Comparison of ENCODE assay signal across 14 cellular contexts in the genomic region with DNA sequence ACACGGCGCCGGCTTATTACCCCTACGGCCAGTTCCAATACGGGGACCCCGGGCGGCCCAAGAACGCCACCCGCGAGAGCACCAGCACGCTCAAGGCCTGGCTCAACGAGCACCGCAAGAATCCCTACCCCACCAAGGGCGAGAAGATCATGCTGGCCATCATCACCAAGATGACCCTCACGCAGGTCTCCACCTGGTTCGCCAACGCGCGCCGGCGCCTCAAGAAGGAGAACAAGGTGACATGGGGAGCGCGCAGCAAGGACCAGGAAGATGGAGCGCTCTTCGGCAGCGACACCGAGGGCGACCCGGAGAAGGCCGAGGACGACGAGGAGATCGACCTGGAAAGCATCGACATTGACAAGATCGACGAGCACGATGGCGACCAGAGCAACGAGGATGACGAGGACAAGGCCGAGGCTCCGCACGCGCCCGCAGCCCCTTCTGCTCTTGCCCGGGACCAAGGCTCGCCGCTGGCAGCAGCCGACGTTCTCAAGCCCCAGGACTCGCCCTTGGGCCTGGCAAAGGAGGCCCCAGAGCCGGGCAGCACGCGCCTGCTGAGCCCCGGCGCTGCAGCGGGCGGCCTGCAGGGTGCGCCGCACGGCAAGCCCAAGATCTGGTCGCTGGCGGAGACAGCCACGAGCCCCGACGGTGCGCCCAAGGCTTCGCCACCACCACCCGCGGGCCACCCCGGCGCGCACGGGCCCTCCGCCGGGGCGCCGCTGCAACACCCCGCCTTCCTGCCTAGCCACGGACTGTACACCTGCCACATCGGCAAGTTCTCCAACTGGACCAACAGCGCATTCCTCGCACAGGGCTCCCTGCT. TPM values are rescaled to one million over a fixed set of nuclear protein-coding genes. Genes with fewer than 3 reads are reported as not detected.
DNase-seq lines count a peak whose midpoint lies in the region; ATAC-seq, FAIRE-seq and TF ChIP-seq lines count a peak whose summit lies in the region.
"Had no signal": no experiment of that assay in that cellular context is flagged by ENCODE, and none has a peak within 500 bp of the region (broad histone marks: within the 10 kb centered on the region; RNA-seq: fewer than 3 reads in every experiment).

No MANE protein-coding gene starts in this region.

- TF ChIP-seq POLR2A in K562 (conservative IDR thresholded peaks at IDR 0.05) (no peak), suprapubic skin (IDR thresholded peaks at IDR 0.05) (no peak), HepG2 (IDR thresholded peaks at IDR 0.05; ENCODE audit: insufficient read depth in 1 of 2, low read depth in 2 of 2, low read length in 2 of 2) (no peak)

- ATAC-seq in K562 (peak; percentile 64), HepG2 (no peak)
- ATAC-seq: naive thymus-derived CD8-positive, alpha-beta T cell had no signal

- H3K4me3 ChIP-seq in K562 (no peak overlapping the region), suprapubic skin (peak overlapping the region; percentile 60), HepG2 (replicated peaks in 1 of 3; ENCODE audit: insufficient read depth in 1 of 3, low read depth in 2 of 3, low read length in 3 of 3) (no peak overlapping the region)

- H2AFZ ChIP-seq in K562 (ENCODE audit: low read depth, low read length) = no peak overlapping the region
- no peak overlapping the region for H2AFZ ChIP-seq in HepG2 (ENCODE audit: low read length)

- H3K36me3 Mint-ChIP-seq in activated CD4-positive, alpha-beta T cell treated with anti-CD3 and anti-CD28 coated beads, Interleukin-2, amount 10 ng/mL, durations not matched to agents 24 days and 14 days (ENCODE audit: low read depth) = peaks cover 2% of the 10 kb centered on the region

- H3K9me1 ChIP-seq in K562 (ENCODE audit: control insufficient read depth, insufficient read depth, low read length) = no peaks in the 10 kb centered on the region

- no peak overlapping the region for H3K4me2 ChIP-seq in K562 (ENCODE audit: insufficient read depth, low read length)
- H3K4me2 ChIP-seq in HepG2 (ENCODE audit: low read depth, low read length) = no peak overlapping the region

- peak overlapping the region; percentile 37 for H3K27ac Mint-ChIP-seq in activated CD4-positive, alpha-beta T cell treated with anti-CD3 and anti-CD28 coated beads, Interleukin-2, amount 10 ng/mL, durations not matched to agents 24 days and 14 days

- no peak for DNase-seq in activated CD4-positive, alpha-beta T cell treated with anti-CD3 and anti-CD28 coated beads, Interleukin-2, amount 10 ng/mL, durations not matched to agents 24 days and 14 days
- DNase-seq in activated CD4-positive, alpha-beta T cell treated with anti-CD3 and anti-CD28 coated beads, Interleukin-2, amount 50 U/mL, for 48 hours = no peak
- DNase-seq in K562 (ENCODE audit: extremely low read depth in 1 of 4, low spot score in 3 of 4) = no peak
- peak; percentile 49 for DNase-seq in iPS-NIHi11 (ENCODE audit: low spot score)
- DNase-seq in suprapubic skin (ENCODE audit: low spot score in 2 of 2) = no peak
- DNase-seq in HepG2 (ENCODE audit: low spot score) = no peak
- DNase-seq in activated CD8-positive, alpha-beta memory T cell treated with anti-CD3 and anti-CD28 coated beads for 24 hours = no peak
- DNase-seq in UCSD-AML1 (lab: John Stamatoyannopoulos, UW; ENCODE audit: unreplicated experiment) = no peak
- DNase-seq: activated CD4-positive, alpha-beta T cell treated with anti-CD3 and anti-CD28 coated beads for 1 hour; activated effector memory CD4-positive, alpha-beta T cell treated with anti-CD3 and anti-CD28 coated beads, Interleukin-2, amount 50 U/mL, for 16 hours; naive thymus-derived CD8-positive, alpha-beta T cell; NCI-H2081 treated with DMSO at 0.1 percent for 48 hours had no signal

- H3K27me3 ChIP-seq in K562 (ENCODE audit: control insufficient read depth in 2 of 2, insufficient read depth in 2 of 2, low read length in 2 of 2) (peaks cover 22 to 68% of the 10 kb centered on the region in 2 experiments; a peak in 4 of 5 replicates), suprapubic skin (peaks cover 69% of the 10 kb centered on the region), HepG2 (ENCODE audit: control insufficient read depth in 1 of 2, insufficient read depth in 2 of 2, low read length in 2 of 2) (peaks cover 0 to 7% of the 10 kb centered on the region in 2 experiments; a peak in 2 of 5 replicates)

- TF ChIP-seq CTCF in K562 (IDR thresholded peaks at IDR 0.05 in 2 of 3, conservative IDR thresholded peaks at IDR 0.05 in 1 of 3; ENCODE audit: insufficient read depth in 2 of 3, low read depth in 1 of 3, low read length in 3 of 3) = 0 out of 6 replicates have a peak, but pooled peaks of 2 of the 3 experiments have one; percentile 15 to 19
- TF ChIP-seq CTCF in suprapubic skin (IDR thresholded peaks at IDR 0.05) = peak in 1 of 2 donors; percentile 35
- no peak for TF ChIP-seq CTCF in HepG2 (CRISPR knock-in tag; IDR thresholded peaks at IDR 0.05)

- intact Hi-C loops in activated CD4-positive, alpha-beta T cell treated with anti-CD3 and anti-CD28 coated beads, Interleukin-2, amount 10 ng/mL, durations not matched to agents 24 days and 14 days (cut with micrococcal nuclease) = loop anchor here (5.0 kb wide), 2 partner anchors 482 to 852 kb away; no protein-coding TSS in a partner anchor
- intact Hi-C loops in K562 (cut with micrococcal nuclease) (no loop called here), HepG2 (cut with micrococcal nuclease; ENCODE audit: unreplicated experiment) (loop anchor here (5.0 kb wide), 1 partner anchor 1392 kb away; no protein-coding TSS in a partner anchor)

- H3K9me3 Mint-ChIP-seq in activated CD4-positive, alpha-beta T cell treated with anti-CD3 and anti-CD28 coated beads, Interleukin-2, amount 10 ng/mL, durations not matched to agents 24 days and 14 days = peaks cover 4% of the 10 kb centered on the region

- H4K20me1 ChIP-seq in K562 (replicated peaks; ENCODE audit: control insufficient read depth, insufficient read depth, low read length) (0 out of 2 replicates have a peak, but pooled peaks cover 4% of the 10 kb centered on the region), HepG2 (ENCODE audit: insufficient read depth, low read length) (no peaks in the 10 kb centered on the region)

- TF ChIP-seq RAD21 in K562 (CRISPR knock-in tag; conservative IDR thresholded peaks at IDR 0.05 in 1 of 2, IDR thresholded peaks at IDR 0.05 in 1 of 2) = peak in 1 of 2 experiments; percentile 14; a peak in 1 of 4 replicates
- TF ChIP-seq RAD21 in HepG2 (CRISPR knock-in tag; IDR thresholded peaks at IDR 0.05) = no peak

- 21% methylated on average over 52 of the region's 83 CpGs for WGBS in K562 (ENCODE audit: insufficient coverage, low coverage, missing lambda C conversion rate)
- 61% methylated on average over 45 of the region's 83 CpGs for WGBS in suprapubic skin
- 89% methylated on average over 33 of the region's 83 CpGs for WGBS in HepG2 (ENCODE audit: low lambda C conversion rate)

- TF ChIP-seq EP300 in K562 (IDR thresholded peaks at IDR 0.05; ENCODE audit: low read length) (no peak), suprapubic skin (IDR thresholded peaks at IDR 0.05) (no peak), HepG2 (IDR thresholded peaks at IDR 0.05; ENCODE audit: low read depth in 2 of 2, low read length in 2 of 2) (no peak), HepG2 (CRISPR knock-in tag; IDR thresholded peaks at IDR 0.05; ENCODE audit: borderline replicate concordance) (no peak)

- FAIRE-seq in K562 (lab: Jason Lieb, UNC) (no peak), HepG2 (lab: Jason Lieb, UNC) (no peak)
- FAIRE-seq: islet of Langerhans had no signal

- H3K79me2 ChIP-seq in K562 (ENCODE audit: control insufficient read depth, insufficient read depth, low read length) (no peaks in the 10 kb centered on the region), HepG2 (ENCODE audit: insufficient read depth, low read length) (no peaks in the 10 kb centered on the region)

- H3K9ac ChIP-seq in K562 (ENCODE audit: insufficient read depth in 1 of 2, low read depth in 2 of 2, low read length in 2 of 2) = no peak overlapping the region
- no peak overlapping the region for H3K9ac ChIP-seq in HepG2 (ENCODE audit: insufficient read depth, low read depth, low read length)

- H3K27ac ChIP-seq in K562 (ENCODE audit: extremely low read depth, low read depth, low read length) = no peak overlapping the region
- H3K27ac ChIP-seq in suprapubic skin = peak overlapping the region; percentile 88
- no peak overlapping the region for H3K27ac ChIP-seq in HepG2 (ENCODE audit: extremely low read length, insufficient read depth, low read length)
- H3K27ac ChIP-seq: thoracic aorta had no signal

- BruUV-seq in K562 (replicated peaks; lab: Mats Ljungman, UMichigan) (no TSS peak), HepG2 (replicated peaks; lab: Mats Ljungman, UMichigan) (no TSS peak)

- peaks cover 0 to 21% of the 10 kb centered on the region in 2 experiments; a peak in 2 of 5 replicates for H3K4me1 ChIP-seq in K562 (replicated peaks in 1 of 2; ENCODE audit: control insufficient read depth in 2 of 2, insufficient read depth in 2 of 2, low read length in 2 of 2)
- peaks cover 42% of the 10 kb centered on the region for H3K4me1 ChIP-seq in suprapubic skin
- no peaks in the 10 kb centered on the region for H3K4me1 ChIP-seq in HepG2 (ENCODE audit: insufficient read depth, low read length)

- in situ Hi-C loops in K562 (cut with MboI) = no loop called here
- in situ Hi-C loops in HepG2 (cut with HindIII; ENCODE audit: extremely low pct_ligation_motif_present, low pct_unique_long_range_greater_than_20kb) = loop anchor here (10.0 kb wide), 1 partner anchor 1395 kb away; no protein-coding TSS in a partner anchor

- CTCF ChIA-PET in K562 (lab: Yijun Ruan, JAX; ENCODE audit: low intra/inter-chr PET ratio) (no interaction called here), HepG2 (lab: Yijun Ruan, JAX; ENCODE audit: low intra/inter-chr PET ratio, low total read pairs) (no interaction called here)

- H3K4me3 Mint-ChIP-seq in activated CD4-positive, alpha-beta T cell treated with anti-CD3 and anti-CD28 coated beads, Interleukin-2, amount 10 ng/mL, durations not matched to agents 24 days and 14 days = no peak overlapping the region

- H3K27me3 Mint-ChIP-seq in activated CD4-positive, alpha-beta T cell treated with anti-CD3 and anti-CD28 coated beads, Interleukin-2, amount 10 ng/mL, durations not matched to agents 24 days and 14 days = peaks cover 64% of the 10 kb centered on the region

- POLR2A ChIA-PET in K562 (lab: Yijun Ruan, JAX) (no interaction called here), HepG2 (lab: Yijun Ruan, JAX) (no interaction called here)

- H3K4me1 Mint-ChIP-seq in activated CD4-positive, alpha-beta T cell treated with anti-CD3 and anti-CD28 coated beads, Interleukin-2, amount 10 ng/mL, durations not matched to agents 24 days and 14 days = no peaks in the 10 kb centered on the region

- H3K36me3 ChIP-seq in K562 (ENCODE audit: control insufficient read depth, insufficient read depth, low read length) (no peaks in the 10 kb centered on the region), suprapubic skin (peaks cover 2% of the 10 kb centered on the region), HepG2 (replicated peaks in 1 of 2; ENCODE audit: control insufficient read depth in 1 of 2, insufficient read depth in 2 of 2, low read length in 2 of 2) (no peaks in the 10 kb centered on the region)
- H3K36me3 ChIP-seq: thoracic aorta had no signal

- H3K9me3 ChIP-seq in K562 (replicated peaks; ENCODE audit: control insufficient read depth, insufficient read depth, low read depth, low read length) = no peaks in the 10 kb centered on the region
- no peaks in the 10 kb centered on the region for H3K9me3 ChIP-seq in suprapubic skin
- H3K9me3 ChIP-seq in HepG2 (ENCODE audit: low read length) = no peaks in the 10 kb centered on the region
- H3K9me3 ChIP-seq: thoracic aorta had no signal

RNA-seq across cellular contexts. Expression of a gene that starts 3.9 kb away (rescaled TPM):
- total RNA-seq in activated CD4-positive, alpha-beta T cell treated with anti-CD3 and anti-CD28 coated beads, Interleukin-2, amount 10 ng/mL, durations not matched to agents 24 days and 14 days = not detected in 2 replicates
- not detected in 2 replicates for total RNA-seq in K562 (2011; cell fraction: chromatin; rRNA removed; ENCODE audit: low replicate concordance)
- total RNA-seq in K562 (2011; cell fraction: nucleolus; rRNA removed) = not detected in 2 replicates
- not detected in 2 replicates for total RNA-seq in K562 (2011; cell fraction: nucleoplasm; rRNA removed)
- total RNA-seq in K562 (2014; rRNA removed) (not detected in 2 replicates), K562 (2014; rRNA removed; fragmentation: Illumina TruSeq; extraction: Trizol) (not detected in 2 replicates), K562 (2015; rRNA removed; fragmentation: Illumina TruSeq; extraction: Trizol) (not detected in 2 replicates), K562 (2021) (not detected in 2 replicates), suprapubic skin (1 to 10 TPM; 4.2 to 7.9 (median 6.3) TPM), HepG2 (2016; rRNA removed; fragmentation: Illumina TruSeq; extraction: Trizol) (not detected in 2 replicates)
- polyA plus RNA-seq in K562 (2011; rRNA removed) (not detected in 2 replicates), K562 (2014; fragmentation: Illumina TruSeq; extraction: Trizol) (not detected in 2 replicates), K562 (2014; fragmentation: Nextera tagmentation; extraction: Ambion mirVana) (not detected), K562 (2014; rRNA removed) (not detected in 2 replicates), HepG2 (2011; rRNA removed) (not detected in 2 replicates)
- polyA plus RNA-seq in K562 (2011; cell fraction: cytosol; rRNA removed) = not detected in 2 replicates
- not detected in 2 replicates for polyA plus RNA-seq in K562 (2011; cell fraction: nucleus; rRNA removed)
- not detected in 2 replicates for polyA plus RNA-seq in K562 (2012)
- polyA minus RNA-seq in K562 (2011; rRNA and poly(A)+ RNA removed) = not detected in 2 replicates
- not detected in 2 replicates for polyA minus RNA-seq in K562 (2011; cell fraction: cytosol; rRNA and poly(A)+ RNA removed)
- not detected in 2 replicates for polyA minus RNA-seq in K562 (2011; cell fraction: nucleus; rRNA and poly(A)+ RNA removed)
- not detected in 2 replicates for total RNA-seq in HepG2 (2016; cell fraction: cytosol; rRNA removed; fragmentation: Illumina TruSeq; extraction: Trizol; ENCODE audit: low read depth)
- not detected in 2 replicates for total RNA-seq in HepG2 (2016; cell fraction: insoluble cytoplasmic fraction; rRNA removed; fragmentation: Illumina TruSeq; extraction: Trizol)
- total RNA-seq in HepG2 (2016; cell fraction: membrane; rRNA removed; fragmentation: Illumina TruSeq; extraction: Trizol) = not detected in 2 replicates
- total RNA-seq in HepG2 (2016; cell fraction: nucleus; rRNA removed; fragmentation: Illumina TruSeq; extraction: Trizol) = not detected in 2 replicates
- polyA plus RNA-seq in HepG2 (2011; cell fraction: cytosol; rRNA removed) = not detected in 2 replicates
- not detected in 2 replicates for polyA plus RNA-seq in HepG2 (2011; cell fraction: nucleus; rRNA removed)
- not detected in 2 replicates for polyA plus RNA-seq in HepG2 (2012)
- not detected in 2 replicates for polyA plus RNA-seq in HepG2 (2016; cell fraction: cytosol; fragmentation: Illumina TruSeq; extraction: Trizol; ENCODE audit: low read depth)
- polyA plus RNA-seq in HepG2 (2016; cell fraction: insoluble cytoplasmic fraction; fragmentation: Illumina TruSeq; extraction: Trizol; ENCODE audit: low read depth) = not detected in 2 replicates
- not detected in 2 replicates for polyA plus RNA-seq in HepG2 (2016; cell fraction: membrane; fragmentation: Illumina TruSeq; extraction: Trizol; ENCODE audit: low read depth)
- not detected in 2 replicates for polyA plus RNA-seq in HepG2 (2016; cell fraction: nucleus; fragmentation: Illumina TruSeq; extraction: Trizol; ENCODE audit: insufficient read depth, low read depth)
- not detected in 2 replicates for polyA minus RNA-seq in HepG2 (2011; rRNA and poly(A)+ RNA removed; ENCODE audit: low replicate concordance)
- not detected in 2 replicates for polyA minus RNA-seq in HepG2 (2011; cell fraction: cytosol; rRNA and poly(A)+ RNA removed)
- not detected in 2 replicates for polyA minus RNA-seq in HepG2 (2011; cell fraction: nucleus; rRNA and poly(A)+ RNA removed)
- total RNA-seq: naive thymus-derived CD8-positive, alpha-beta T cell had no signal
- polyA plus RNA-seq: naive thymus-derived CD8-positive, alpha-beta T cell had no signal
